In the genomic region with DNA sequence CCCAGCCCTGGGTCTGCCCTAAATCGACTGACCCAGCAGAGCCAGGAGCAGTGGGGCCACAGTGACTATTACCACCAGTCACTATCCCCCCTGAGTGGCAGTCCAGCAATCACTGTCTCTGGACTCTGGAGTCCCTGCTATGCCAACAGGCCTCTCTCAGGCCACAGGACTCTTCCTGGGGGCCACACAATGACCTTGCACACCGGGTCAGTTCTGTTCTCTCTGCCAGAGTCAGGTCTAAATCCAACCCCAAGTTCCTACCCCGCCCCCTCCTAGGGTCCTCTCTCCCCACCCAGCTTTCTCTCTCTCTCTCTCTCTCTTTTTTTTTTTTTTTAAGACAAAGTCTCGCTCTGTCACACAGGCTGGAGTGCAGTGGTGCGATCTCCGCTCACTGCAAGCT, we compare ENCODE assay signal across 24 cellular contexts. TPM values are rescaled to one million over a fixed set of nuclear protein-coding genes. Genes with fewer than 3 reads are reported as not detected.
DNase-seq lines count a peak whose midpoint lies in the region; ATAC-seq and TF ChIP-seq lines count a peak whose summit lies in the region.
"Had no signal": no experiment of that assay in that cellular context is flagged by ENCODE, and none has a peak within 500 bp of the region (broad histone marks: within the 10 kb centered on the region; RNA-seq: fewer than 3 reads in every experiment).

No MANE protein-coding gene starts in this region.

- no peak overlapping the region for H3K23ac ChIP-seq in IMR-90 (ENCODE audit: low read depth, low read length)

- TF ChIP-seq CTCF in IMR-90 (conservative IDR thresholded peaks at IDR 0.05; ENCODE audit: low read depth, low read length) (no peak), neural progenitor cell (IDR thresholded peaks at IDR 0.05) (no peak), adrenal gland (IDR thresholded peaks at IDR 0.05) (no peak)

- no peak for TF ChIP-seq RAD21 in IMR-90 (IDR thresholded peaks at IDR 0.05; ENCODE audit: low read length)

- H2BK5ac ChIP-seq in IMR-90 (ENCODE audit: low read depth, low read length, poor library complexity, severe bottlenecking), result no peak overlapping the region

- in situ Hi-C loops in IMR-90 (cut with MboI; ENCODE audit: low sequenced_read_pairs), result no loop called here

- peak overlapping the region; percentile 33 for H2AFZ ChIP-seq in IMR-90 (replicated peaks; ENCODE audit: low read length, poor library complexity)
- H2AFZ ChIP-seq in neural progenitor cell (replicated peaks), result no peak overlapping the region

- H3K14ac ChIP-seq in IMR-90 (replicated peaks; ENCODE audit: low read depth, low read length), result no peak overlapping the region

- no peak overlapping the region for H2BK20ac ChIP-seq in IMR-90 (ENCODE audit: low read depth, low read length)

- no peak for ATAC-seq in IMR-90 (ENCODE audit: low read depth)
- no peak for ATAC-seq in activated naive CD8-positive, alpha-beta T cell treated with anti-CD3 and anti-CD28 coated beads, Interleukin-2, amount 50 U/mL, for 24 hours
- ATAC-seq in GM18870 (IDR thresholded peaks at IDR 0.05; ENCODE audit: unreplicated experiment), result no peak
- ATAC-seq: A549, GM12878, Right ventricle myocardium inferior had no signal

- H3K36me3 Mint-ChIP-seq in activated CD4-positive, alpha-beta T cell treated with anti-CD3 and anti-CD28 coated beads, Interleukin-2, amount 10 ng/mL, durations not matched to agents 7 days and 5 days (ENCODE audit: low read depth), result no peaks in the 10 kb centered on the region
- H3K36me3 Mint-ChIP-seq in activated naive CD8-positive, alpha-beta T cell treated with anti-CD3 and anti-CD28 coated beads, Interleukin-2, amount 50 U/mL, for 24 hours (ENCODE audit: low read depth), result no peaks in the 10 kb centered on the region
- no peaks in the 10 kb centered on the region for H3K36me3 Mint-ChIP-seq in neural progenitor cell

- DNase-seq in activated CD4-positive, alpha-beta T cell treated with anti-CD3 and anti-CD28 coated beads, Interleukin-2, amount 10 ng/mL, durations not matched to agents 7 days and 5 days, result no peak
- no peak for DNase-seq in activated CD4-positive, alpha-beta T cell treated with anti-CD3 and anti-CD28 coated beads for 1 hour
- DNase-seq in IMR-90 (no peak), neural progenitor cell (ENCODE audit: low spot score) (no peak), adrenal gland (no peak), dedifferentiated amniotic fluid mesenchymal stem cell (ENCODE audit: extremely low spot score) (no peak)
- DNase-seq in activated naive CD8-positive, alpha-beta T cell treated with anti-CD3 and anti-CD28 coated beads, Interleukin-2, amount 50 U/mL, for 24 hours, result no peak
- DNase-seq: activated CD8-positive, alpha-beta memory T cell treated with anti-CD3 and anti-CD28 coated beads for 24 hours; activated gamma-delta T cell treated with Interleukin-2 at 50 U/mL for 16 hours; GF-D8; H7; head of caudate nucleus; NCI-H1417; NCI-H524 treated with DMSO at 0.1 percent for 48 hours; stimulated activated CD4-positive, alpha-beta T cell treated with anti-CD3 and anti-CD28 coated beads, Interleukin-2, amount 100 ng/mL, for 24 hours; SW 1271 had no signal

- H4K20me1 ChIP-seq in IMR-90 (ENCODE audit: insufficient read depth, low read length) (no peaks in the 10 kb centered on the region), neural progenitor cell (ENCODE audit: low read depth) (peaks cover 5% of the 10 kb centered on the region)

- CTCF ChIA-PET in activated CD4-positive, alpha-beta T cell treated with anti-CD3 and anti-CD28 coated beads, Interleukin-2, amount 10 ng/mL, durations not matched to agents 7 days and 5 days (lab: Charles Lee), result interaction anchor here (1.4 to 2.2 kb wide), 2 partner anchors 25 to 29 kb away, joined by 3 to 5 read pairs; no protein-coding TSS in a partner anchor
- CTCF ChIA-PET in IMR-90 (lab: Yijun Ruan, JAX), result no interaction called here

- H2AK9ac ChIP-seq in IMR-90 (replicated peaks; ENCODE audit: low read depth, low read length, poor library complexity), result no peak overlapping the region

- no peak overlapping the region for H2BK120ac ChIP-seq in IMR-90 (ENCODE audit: low read depth, low read length)

- dilution Hi-C loops in IMR-90 (cut with HindIII; ENCODE audit: low sequenced_read_pairs, unreplicated experiment), result no loop called here

- H3K9me3 ChIP-seq in IMR-90 (ENCODE audit: control insufficient read depth, insufficient read depth, low read length) (no peaks in the 10 kb centered on the region), neural progenitor cell (ENCODE audit: low read depth) (no peaks in the 10 kb centered on the region), adrenal gland (replicated peaks in 1 of 3) (no peaks in the 10 kb centered on the region)
- H3K9me3 ChIP-seq: A549 had no signal

- H3K4me2 ChIP-seq in IMR-90 (ENCODE audit: low read depth, low read length) (no peak overlapping the region), neural progenitor cell (no peak overlapping the region)

- no TSS peak for BruUV-seq in IMR-90 (replicated peaks; lab: Mats Ljungman, UMichigan)

- TF ChIP-seq POLR2A in IMR-90 (IDR thresholded peaks at IDR 0.05; ENCODE audit: low read depth, low read length) (no peak), adrenal gland (IDR thresholded peaks at IDR 0.05) (no peak)

- no peaks in the 10 kb centered on the region for H3K79me1 ChIP-seq in IMR-90 (ENCODE audit: low read depth in 1 of 2, low read length in 2 of 2)

- H3K4me3 Mint-ChIP-seq in activated CD4-positive, alpha-beta T cell treated with anti-CD3 and anti-CD28 coated beads, Interleukin-2, amount 10 ng/mL, durations not matched to agents 7 days and 5 days, result peak overlapping the region; percentile 70
- H3K4me3 Mint-ChIP-seq in activated naive CD8-positive, alpha-beta T cell treated with anti-CD3 and anti-CD28 coated beads, Interleukin-2, amount 50 U/mL, for 24 hours, result peak overlapping the region; percentile 29
- peak overlapping the region; percentile 66 for H3K4me3 Mint-ChIP-seq in neural progenitor cell

- peaks cover 67% of the 10 kb centered on the region for H3K27me3 ChIP-seq in IMR-90 (ENCODE audit: control insufficient read depth, insufficient read depth, low read length)
- H3K27me3 ChIP-seq in neural progenitor cell, result peaks cover 97% of the 10 kb centered on the region
- peaks cover 51% of the 10 kb centered on the region for H3K27me3 ChIP-seq in adrenal gland

- intact Hi-C loops in IMR-90 (cut with micrococcal nuclease), result no loop called here
- intact Hi-C loops in adrenal gland (cut with DNase I), result no loop called here

- H3K4me1 ChIP-seq in IMR-90 (ENCODE audit: control insufficient read depth, insufficient read depth, low read length), result no peaks in the 10 kb centered on the region
- no peaks in the 10 kb centered on the region for H3K4me1 ChIP-seq in neural progenitor cell
- no peaks in the 10 kb centered on the region for H3K4me1 ChIP-seq in adrenal gland (replicated peaks in 1 of 2)
- H3K4me1 ChIP-seq: A549 had no signal

- H3K27ac ChIP-seq in IMR-90 (ENCODE audit: insufficient read depth, low read length), result no peak overlapping the region
- H3K27ac ChIP-seq in neural progenitor cell, result no peak overlapping the region
- H3K27ac ChIP-seq in adrenal gland, result no peak overlapping the region
- H3K27ac ChIP-seq: A549, C4-2B had no signal

- H3K27ac Mint-ChIP-seq in activated CD4-positive, alpha-beta T cell treated with anti-CD3 and anti-CD28 coated beads, Interleukin-2, amount 10 ng/mL, durations not matched to agents 7 days and 5 days, result no peak overlapping the region
- H3K27ac Mint-ChIP-seq in activated naive CD8-positive, alpha-beta T cell treated with anti-CD3 and anti-CD28 coated beads, Interleukin-2, amount 50 U/mL, for 24 hours, result no peak overlapping the region
- H3K27ac Mint-ChIP-seq in neural progenitor cell, result no peak overlapping the region

- H3K4me3 ChIP-seq in IMR-90 (ENCODE audit: insufficient read depth, low read depth, low read length) (no peak overlapping the region), neural progenitor cell (no peak overlapping the region), adrenal gland (no peak overlapping the region)
- H3K4me3 ChIP-seq: GM12878 had no signal

- POLR2A ChIA-PET in activated CD4-positive, alpha-beta T cell treated with anti-CD3 and anti-CD28 coated beads, Interleukin-2, amount 10 ng/mL, durations not matched to agents 7 days and 5 days (lab: Charles Lee), result interaction anchor here (0.6 kb wide), 1 partner anchor 900 kb away, joined by 4 read pairs; no protein-coding TSS in a partner anchor
- POLR2A ChIA-PET in IMR-90 (lab: Charles Lee; ENCODE audit: unreplicated experiment), result no interaction called here

- no peaks in the 10 kb centered on the region for H3K9me1 ChIP-seq in IMR-90 (ENCODE audit: insufficient read depth, low read length)

- H3K79me2 ChIP-seq in neural progenitor cell (ENCODE audit: low read depth), result no peaks in the 10 kb centered on the region

- no peak overlapping the region for H3K18ac ChIP-seq in IMR-90 (ENCODE audit: low read depth, low read length)

- peaks cover 5% of the 10 kb centered on the region for H3F3A ChIP-seq in neural progenitor cell (ENCODE audit: low read depth)

- peaks cover 20% of the 10 kb centered on the region for H3K4me1 Mint-ChIP-seq in activated CD4-positive, alpha-beta T cell treated with anti-CD3 and anti-CD28 coated beads, Interleukin-2, amount 10 ng/mL, durations not matched to agents 7 days and 5 days
- H3K4me1 Mint-ChIP-seq in activated naive CD8-positive, alpha-beta T cell treated with anti-CD3 and anti-CD28 coated beads, Interleukin-2, amount 50 U/mL, for 24 hours, result peaks cover 32% of the 10 kb centered on the region
- peaks cover 13% of the 10 kb centered on the region for H3K4me1 Mint-ChIP-seq in neural progenitor cell

- no peak overlapping the region for H2AK5ac ChIP-seq in IMR-90 (ENCODE audit: low read depth, low read length)

- H3K56ac ChIP-seq in IMR-90 (ENCODE audit: extremely low read depth, insufficient read depth, low read length), result no peak overlapping the region

- H2BK15ac ChIP-seq in IMR-90 (ENCODE audit: low read depth, low read length), result no peak overlapping the region

- peaks cover 38% of the 10 kb centered on the region for H3K27me3 Mint-ChIP-seq in activated CD4-positive, alpha-beta T cell treated with anti-CD3 and anti-CD28 coated beads, Interleukin-2, amount 10 ng/mL, durations not matched to agents 7 days and 5 days
- peaks cover 35% of the 10 kb centered on the region for H3K27me3 Mint-ChIP-seq in activated naive CD8-positive, alpha-beta T cell treated with anti-CD3 and anti-CD28 coated beads, Interleukin-2, amount 50 U/mL, for 24 hours
- peaks cover 72% of the 10 kb centered on the region for H3K27me3 Mint-ChIP-seq in neural progenitor cell (ENCODE audit: insufficient read depth, low read depth)

- H3K9ac ChIP-seq in IMR-90 (ENCODE audit: low read depth, low read length), result no peak overlapping the region
- H3K9ac ChIP-seq in neural progenitor cell, result no peak overlapping the region

- H3K4ac ChIP-seq in IMR-90 (ENCODE audit: low read depth, low read length), result no peak overlapping the region

- H3K9me3 Mint-ChIP-seq in activated CD4-positive, alpha-beta T cell treated with anti-CD3 and anti-CD28 coated beads, Interleukin-2, amount 10 ng/mL, durations not matched to agents 7 days and 5 days, result no peaks in the 10 kb centered on the region
- H3K9me3 Mint-ChIP-seq in activated naive CD8-positive, alpha-beta T cell treated with anti-CD3 and anti-CD28 coated beads, Interleukin-2, amount 50 U/mL, for 24 hours, result no peaks in the 10 kb centered on the region
- no peaks in the 10 kb centered on the region for H3K9me3 Mint-ChIP-seq in neural progenitor cell

- H4K91ac ChIP-seq in IMR-90 (ENCODE audit: insufficient read depth, low read depth, low read length), result no peak overlapping the region

- H4K5ac ChIP-seq in IMR-90 (ENCODE audit: low read depth, low read length), result no peak overlapping the region

- WGBS in IMR-90 (ENCODE audit: extremely low coverage in 2 of 2, insufficient read length in 1 of 2), 2 experiments, result 49% methylated on average over 2 of the region's 6 CpGs; no CpG with 5 or more reads in 1 of the 2 experiments
- WGBS in adrenal gland, 4 donors, result 58 to 79% (median 68%) methylated on average over 5 to 6 of the region's 6 CpGs

- H3K36me3 ChIP-seq in IMR-90 (ENCODE audit: control insufficient read depth, insufficient read depth, low read length) (no peaks in the 10 kb centered on the region), neural progenitor cell (no peaks in the 10 kb centered on the region), adrenal gland (replicated peaks in 1 of 2) (no peaks in the 10 kb centered on the region)

- H4K8ac ChIP-seq in IMR-90 (ENCODE audit: low read depth in 2 of 2, low read length in 2 of 2), result no peak overlapping the region

RNA-seq across cellular contexts. Expression of gene GRID2IP, which starts 21.6 kb away (rescaled TPM):
- total RNA-seq in activated CD4-positive, alpha-beta T cell treated with anti-CD3 and anti-CD28 coated beads, Interleukin-2, amount 10 ng/mL, durations not matched to agents 7 days and 5 days, result under 1 TPM in 1 of 2 experiments, not detected in 1; 0.07 TPM
- total RNA-seq in IMR-90 (2012; rRNA removed) (not detected in 2 replicates), neural progenitor cell (ENCODE audit: low replicate concordance) (0.31 TPM in 1 of 2 replicates, not detected in the other), adrenal gland (1 to 10 TPM in 4 of 8 donors, under 1 TPM in 3, not detected in 1; 0.11 to 1.8 (median 1.2) TPM)
- polyA plus RNA-seq in IMR-90 (2012; rRNA removed) (not detected in 2 replicates), adrenal gland (under 1 TPM; 0.11 to 0.24 (median 0.24) TPM)
- not detected in 2 replicates for polyA plus RNA-seq in IMR-90 (2012; cell fraction: cytosol; rRNA removed)
- 0.02 and 0.05 TPM in 2 replicates for polyA plus RNA-seq in IMR-90 (2012; cell fraction: nucleus; rRNA removed; ENCODE audit: low replicate concordance)
- total RNA-seq: GM12878, posterior vena cava, Right ventricle myocardium inferior, subcutaneous adipose tissue had no signal
- polyA plus RNA-seq: A549, GM12878, liver had no signal

RNA-seq across cellular contexts. Expression of gene KDELR2, which starts 45.7 kb away (rescaled TPM):
- 10 to 100 TPM; 61.1 to 63.5 TPM for total RNA-seq in activated CD4-positive, alpha-beta T cell treated with anti-CD3 and anti-CD28 coated beads, Interleukin-2, amount 10 ng/mL, durations not matched to agents 7 days and 5 days
- total RNA-seq in IMR-90 (2012; rRNA removed), result 162 and 259 TPM in 2 replicates
- 226 and 237 TPM in 2 replicates for polyA plus RNA-seq in IMR-90 (2012; rRNA removed)
- 118 and 149 TPM in 2 replicates for polyA plus RNA-seq in IMR-90 (2012; cell fraction: cytosol; rRNA removed)
- polyA plus RNA-seq in IMR-90 (2012; cell fraction: nucleus; rRNA removed; ENCODE audit: low replicate concordance), result 74.5 and 135 TPM in 2 replicates
- total RNA-seq in neural progenitor cell (ENCODE audit: low replicate concordance), result 73.4 and 87.6 TPM in 2 replicates
- 100 to 1,000 TPM in 2 of 8 donors, 10 to 100 TPM in 6; 48.2 to 210 (median 91.9) TPM for total RNA-seq in adrenal gland
- polyA plus RNA-seq in adrenal gland, result 100 to 1,000 TPM in 1 of 3 donors, 10 to 100 TPM in 2; 48.1 to 168 (median 55.0) TPM

RNA-seq across cellular contexts. Expression of gene ZDHHC4, which starts 47.6 kb away (rescaled TPM):
- total RNA-seq in activated CD4-positive, alpha-beta T cell treated with anti-CD3 and anti-CD28 coated beads, Interleukin-2, amount 10 ng/mL, durations not matched to agents 7 days and 5 days, result 10 to 100 TPM; 29.9 to 35.3 TPM
- 40.0 and 58.3 TPM in 2 replicates for total RNA-seq in IMR-90 (2012; rRNA removed)
- polyA plus RNA-seq in IMR-90 (2012; rRNA removed), result 42.4 and 43.9 TPM in 2 replicates
- 44.3 and 54.2 TPM in 2 replicates for polyA plus RNA-seq in IMR-90 (2012; cell fraction: cytosol; rRNA removed)
- polyA plus RNA-seq in IMR-90 (2012; cell fraction: nucleus; rRNA removed; ENCODE audit: low replicate concordance), result 21.2 and 39.8 TPM in 2 replicates
- 75.9 and 102 TPM in 2 replicates for total RNA-seq in neural progenitor cell (ENCODE audit: low replicate concordance)
- total RNA-seq in adrenal gland, result 100 to 1,000 TPM in 1 of 8 donors, 10 to 100 TPM in 7; 49.9 to 115 (median 74.0) TPM
- polyA plus RNA-seq in adrenal gland, result 10 to 100 TPM; 38.5 to 53.5 (median 46.3) TPM
